27 cellular contexts compared by ENCODE assay signal in the genomic region with DNA sequence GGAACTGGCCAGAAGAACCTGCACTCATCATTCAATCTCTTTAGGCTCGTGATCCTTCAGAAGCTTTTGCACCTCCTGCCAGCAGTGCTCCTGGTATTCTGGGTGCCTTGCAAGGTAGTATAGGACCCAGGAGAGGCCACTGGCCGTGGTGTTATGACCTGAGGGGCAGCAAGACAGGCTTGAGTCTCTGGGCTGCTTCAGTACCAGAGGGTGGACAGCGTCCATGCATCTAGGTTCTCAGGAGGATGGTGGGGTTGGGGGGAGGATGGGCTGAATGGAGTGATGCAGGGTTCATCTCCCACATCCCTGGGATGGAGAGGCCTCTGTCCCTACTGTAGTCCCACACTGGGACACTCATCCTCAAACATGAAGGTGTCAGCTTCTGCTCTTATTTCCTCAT. TPM values are rescaled to one million over a fixed set of nuclear protein-coding genes. Genes with fewer than 3 reads are reported as not detected.
DNase-seq lines count a peak whose midpoint lies in the region; ATAC-seq, FAIRE-seq and TF ChIP-seq lines count a peak whose summit lies in the region.
"Had no signal": no experiment of that assay in that cellular context is flagged by ENCODE, and none has a peak within 500 bp of the region (broad histone marks: within the 10 kb centered on the region; RNA-seq: fewer than 3 reads in every experiment).

No MANE protein-coding gene starts in this region.

- ATAC-seq in SK-N-SH treated with all-trans-retinoic acid at 6 μM for 48 hours (no peak), K562 (no peak), HG03520 (IDR thresholded peaks at IDR 0.05; ENCODE audit: unreplicated experiment) (no peak), HG03460 (IDR thresholded peaks at IDR 0.05; ENCODE audit: unreplicated experiment) (no peak)
- ATAC-seq: GM23338 had no signal

- intact Hi-C loops in K562 (cut with micrococcal nuclease), result no loop called here

- WGBS in SK-N-SH (ENCODE audit: low lambda C conversion rate), result no CpG with 5 or more reads among the region's 3 CpGs
- WGBS in K562 (ENCODE audit: insufficient coverage, low coverage, missing lambda C conversion rate), result 2% methylated on average over 3 of the region's 3 CpGs

- in situ Hi-C loops in K562 (cut with MboI), result no loop called here

- no peak overlapping the region for H3K27ac ChIP-seq in SK-N-SH (ENCODE audit: low read depth in 2 of 2, low read length in 1 of 2)
- no peak overlapping the region for H3K27ac ChIP-seq in HEK293 (ENCODE audit: extremely low read depth, low read depth, low read length)
- H3K27ac ChIP-seq in K562 (ENCODE audit: extremely low read depth, low read depth, low read length), result no peak overlapping the region
- H3K27ac ChIP-seq in osteoblast (ENCODE audit: low read depth, low read length), result no peak overlapping the region
- H3K27ac ChIP-seq: 22Rv1; BLaER1 treated with 17β-estradiol and CSF1 and Interleukin-3, amounts not matched to agents 10 nM and 100 nM had no signal

- no peaks in the 10 kb centered on the region for H3K36me3 ChIP-seq in SK-N-SH (replicated peaks in 1 of 2; ENCODE audit: control insufficient read depth in 1 of 2, insufficient read depth in 2 of 2, low read length in 1 of 2)
- no peaks in the 10 kb centered on the region for H3K36me3 ChIP-seq in HEK293 (ENCODE audit: control insufficient read depth in 2 of 2, insufficient read depth in 1 of 2, low read length in 2 of 2)
- H3K36me3 ChIP-seq in K562 (ENCODE audit: control insufficient read depth, insufficient read depth, low read length), result no peaks in the 10 kb centered on the region
- no peaks in the 10 kb centered on the region for H3K36me3 ChIP-seq in osteoblast (ENCODE audit: insufficient read depth, low read length)
- H3K36me3 ChIP-seq: BE2C; BLaER1 treated with 17β-estradiol and CSF1 and Interleukin-3, amounts not matched to agents 10 nM and 100 nM had no signal

- H3K9ac ChIP-seq in SK-N-SH, result no peak overlapping the region
- no peak overlapping the region for H3K9ac ChIP-seq in K562 (ENCODE audit: insufficient read depth in 1 of 2, low read depth in 2 of 2, low read length in 2 of 2)
- H3K9ac ChIP-seq: BLaER1 treated with 17β-estradiol and CSF1 and Interleukin-3, amounts not matched to agents 10 nM and 100 nM had no signal

- H3K4me1 ChIP-seq in SK-N-SH (ENCODE audit: control insufficient read depth in 1 of 2, insufficient read depth in 2 of 2, low read depth in 1 of 2, low read length in 1 of 2) (no peaks in the 10 kb centered on the region), HEK293 (ENCODE audit: control insufficient read depth, insufficient read depth, low read length) (no peaks in the 10 kb centered on the region), K562 (replicated peaks in 1 of 2; ENCODE audit: control insufficient read depth in 2 of 2, insufficient read depth in 2 of 2, low read length in 2 of 2) (no peaks in the 10 kb centered on the region), osteoblast (ENCODE audit: insufficient read depth, low read length) (no peaks in the 10 kb centered on the region)
- H3K4me1 ChIP-seq: BE2C had no signal

- CTCF ChIA-PET in SK-N-SH (lab: Yijun Ruan, JAX) (no interaction called here), HEK293 (lab: Yijun Ruan, JAX) (no interaction called here), K562 (lab: Yijun Ruan, JAX; ENCODE audit: low intra/inter-chr PET ratio) (no interaction called here)

- no peak for FAIRE-seq in K562 (lab: Jason Lieb, UNC)
- FAIRE-seq: A204.1, D721Med, GM12891, GM18507 had no signal

- H3K9me3 ChIP-seq in SK-N-SH (no peaks in the 10 kb centered on the region), HEK293 (ENCODE audit: control insufficient read depth, insufficient read depth, low read depth, low read length) (no peaks in the 10 kb centered on the region; the same call in 1 of the 2 replicates), K562 (replicated peaks; ENCODE audit: control insufficient read depth, insufficient read depth, low read depth, low read length) (no peaks in the 10 kb centered on the region), osteoblast (ENCODE audit: low read depth, low read length) (no peaks in the 10 kb centered on the region)
- H3K9me3 ChIP-seq: BE2C had no signal

- no peaks in the 10 kb centered on the region for H3F3A ChIP-seq in SK-N-SH (replicated peaks; ENCODE audit: insufficient read depth)

- no TSS peak for BruUV-seq in K562 (replicated peaks; lab: Mats Ljungman, UMichigan)

- no peaks in the 10 kb centered on the region for H3K9me1 ChIP-seq in K562 (ENCODE audit: control insufficient read depth, insufficient read depth, low read length)

- DNase-seq in SK-N-SH (no peak), K562 (ENCODE audit: extremely low read depth in 1 of 4, low spot score in 3 of 4) (no peak), osteoblast (ENCODE audit: insufficient read length, low spot score, missing footprints) (peak; percentile 39), hypothalamus (lab: John Stamatoyannopoulos, UW) (no peak)
- DNase-seq: ACHN; AML-193; BE2C; CD4-positive, alpha-beta T cell; CD8-positive, alpha-beta memory T cell; DMS 273 treated with DMSO at 0.1 percent for 48 hours; DMS79; EL; GDM1; H9 had no signal

- H3K27me3 ChIP-seq in SK-N-SH (ENCODE audit: insufficient read depth), result peaks cover 5% of the 10 kb centered on the region; the same call in 1 of the 2 replicates
- no peaks in the 10 kb centered on the region; a peak in 1 of 5 replicates for H3K27me3 ChIP-seq in K562 (ENCODE audit: control insufficient read depth in 2 of 2, insufficient read depth in 2 of 2, low read length in 2 of 2)
- no peaks in the 10 kb centered on the region for H3K27me3 ChIP-seq in osteoblast (ENCODE audit: insufficient read depth, low read length)
- H3K27me3 ChIP-seq: BE2C; BLaER1 treated with 17β-estradiol and CSF1 and Interleukin-3, amounts not matched to agents 10 nM and 100 nM had no signal

- H3K4me3 ChIP-seq in SK-N-SH (ENCODE audit: low read depth in 2 of 2, low read length in 1 of 2) (no peak overlapping the region), HEK293 (ENCODE audit: low read depth, low read length) (no peak overlapping the region), K562 (no peak overlapping the region), osteoblast (ENCODE audit: insufficient read depth, low read length) (no peak overlapping the region)
- H3K4me3 ChIP-seq: BLaER1 treated with 17β-estradiol and CSF1 and Interleukin-3, amounts not matched to agents 10 nM and 100 nM; GM23338 had no signal

- TF ChIP-seq EP300 in SK-N-SH (IDR thresholded peaks at IDR 0.05; ENCODE audit: borderline replicate concordance in 1 of 2, low read depth in 1 of 2, low read length in 1 of 2) (no peak), K562 (IDR thresholded peaks at IDR 0.05; ENCODE audit: low read length) (no peak)

- no peak overlapping the region for H2AFZ ChIP-seq in SK-N-SH (ENCODE audit: low read depth)
- H2AFZ ChIP-seq in K562 (ENCODE audit: low read depth, low read length), result no peak overlapping the region
- H2AFZ ChIP-seq in osteoblast (ENCODE audit: low read length), result no peak overlapping the region
- H2AFZ ChIP-seq: GM23338 had no signal

- POLR2A ChIA-PET in SK-N-SH (lab: Yijun Ruan, JAX) (no interaction called here), HEK293 (lab: Yijun Ruan, JAX) (no interaction called here), K562 (lab: Yijun Ruan, JAX) (no interaction called here)

- TF ChIP-seq RAD21 in SK-N-SH (IDR thresholded peaks at IDR 0.05; ENCODE audit: low read length), result no peak
- TF ChIP-seq RAD21 in K562 (CRISPR knock-in tag; conservative IDR thresholded peaks at IDR 0.05 in 1 of 2, IDR thresholded peaks at IDR 0.05 in 1 of 2), result no peak

- H3K4me2 ChIP-seq in SK-N-SH (no peak overlapping the region), K562 (ENCODE audit: insufficient read depth, low read length) (no peak overlapping the region), osteoblast (ENCODE audit: insufficient read depth, low read length) (no peak overlapping the region)
- H3K4me2 ChIP-seq: GM23338 had no signal

- no peaks in the 10 kb centered on the region; the same call in 1 of the 2 replicates for H3K79me2 ChIP-seq in SK-N-SH (ENCODE audit: insufficient read depth)
- no peaks in the 10 kb centered on the region for H3K79me2 ChIP-seq in K562 (ENCODE audit: control insufficient read depth, insufficient read depth, low read length)
- H3K79me2 ChIP-seq in osteoblast (ENCODE audit: insufficient read depth, low read length), result no peaks in the 10 kb centered on the region

- no peaks in the 10 kb centered on the region for H4K20me1 ChIP-seq in SK-N-SH (ENCODE audit: insufficient read depth)
- H4K20me1 ChIP-seq in K562 (replicated peaks; ENCODE audit: control insufficient read depth, insufficient read depth, low read length), result no peaks in the 10 kb centered on the region
- H4K20me1 ChIP-seq in osteoblast (ENCODE audit: insufficient read depth, low read length), result no peaks in the 10 kb centered on the region
- H4K20me1 ChIP-seq: BLaER1 treated with 17β-estradiol and CSF1 and Interleukin-3, amounts not matched to agents 10 nM and 100 nM had no signal

- TF ChIP-seq CTCF in SK-N-SH (IDR thresholded peaks at IDR 0.05), result no peak
- TF ChIP-seq CTCF in HEK293 (tag by site-specific recombination; IDR thresholded peaks at IDR 0.05), result no peak
- TF ChIP-seq CTCF in K562 (IDR thresholded peaks at IDR 0.05 in 2 of 3, conservative IDR thresholded peaks at IDR 0.05 in 1 of 3; ENCODE audit: insufficient read depth in 2 of 3, low read depth in 1 of 3, low read length in 3 of 3), result no peak
- no peak for TF ChIP-seq CTCF in osteoblast (IDR thresholded peaks at IDR 0.05; ENCODE audit: extremely low read depth, low read depth, low read length)

- no peaks in the 10 kb centered on the region for H3K9me2 ChIP-seq in SK-N-SH

- TF ChIP-seq POLR2A in K562 (conservative IDR thresholded peaks at IDR 0.05), result no peak

RNA-seq across cellular contexts. Expression of a gene that starts 41.1 kb away (rescaled TPM):
- not detected in 2 replicates for polyA plus RNA-seq in SK-N-SH (2012; rRNA removed)
- not detected in 2 replicates for polyA plus RNA-seq in SK-N-SH (2012; cell fraction: cytosol; rRNA removed)
- not detected in 2 replicates for polyA plus RNA-seq in SK-N-SH (2012; cell fraction: nucleus; rRNA removed)
- total RNA-seq in K562 (2011; cell fraction: chromatin; rRNA removed; ENCODE audit: low replicate concordance), result not detected in 2 replicates
- total RNA-seq in K562 (2011; cell fraction: nucleolus; rRNA removed), result not detected in 2 replicates
- not detected in 2 replicates for total RNA-seq in K562 (2011; cell fraction: nucleoplasm; rRNA removed)
- total RNA-seq in K562 (2014; rRNA removed), result not detected in 2 replicates
- not detected in 2 replicates for total RNA-seq in K562 (2014; rRNA removed; fragmentation: Illumina TruSeq; extraction: Trizol)
- total RNA-seq in K562 (2015; rRNA removed; fragmentation: Illumina TruSeq; extraction: Trizol), result not detected in 2 replicates
- not detected in 2 replicates for total RNA-seq in K562 (2021)
- not detected in 2 replicates for polyA plus RNA-seq in K562 (2011; rRNA removed)
- not detected in 2 replicates for polyA plus RNA-seq in K562 (2011; cell fraction: cytosol; rRNA removed)
- not detected in 2 replicates for polyA plus RNA-seq in K562 (2011; cell fraction: nucleus; rRNA removed)
- polyA plus RNA-seq in K562 (2012), result not detected in 2 replicates
- not detected in 2 replicates for polyA plus RNA-seq in K562 (2014; fragmentation: Illumina TruSeq; extraction: Trizol)
- not detected for polyA plus RNA-seq in K562 (2014; fragmentation: Nextera tagmentation; extraction: Ambion mirVana)
- polyA plus RNA-seq in K562 (2014; rRNA removed), result not detected in 2 replicates
- polyA minus RNA-seq in K562 (2011; rRNA and poly(A)+ RNA removed), result not detected in 2 replicates
- not detected in 2 replicates for polyA minus RNA-seq in K562 (2011; cell fraction: cytosol; rRNA and poly(A)+ RNA removed)
- not detected in 2 replicates for polyA minus RNA-seq in K562 (2011; cell fraction: nucleus; rRNA and poly(A)+ RNA removed)
- not detected in 2 replicates for total RNA-seq in osteoblast
- total RNA-seq: CD4-positive, alpha-beta T cell; CD8-positive, alpha-beta memory T cell; GM23338; H4; H9 had no signal
- polyA plus RNA-seq: CD14-positive monocyte; CD8-positive, alpha-beta memory T cell; GM23338 had no signal

RNA-seq across cellular contexts. Expression of a gene that starts 55.6 kb away (rescaled TPM):
- polyA plus RNA-seq in SK-N-SH (2012; rRNA removed) (0.23 and 0.31 TPM in 2 replicates), K562 (2011; rRNA removed) (0.03 TPM in 1 of 2 replicates, not detected in the other), K562 (2014; fragmentation: Illumina TruSeq; extraction: Trizol) (not detected in 2 replicates), K562 (2014; fragmentation: Nextera tagmentation; extraction: Ambion mirVana) (not detected), K562 (2014; rRNA removed) (not detected in 2 replicates)
- 0.14 and 0.17 TPM in 2 replicates for polyA plus RNA-seq in SK-N-SH (2012; cell fraction: cytosol; rRNA removed)
- polyA plus RNA-seq in SK-N-SH (2012; cell fraction: nucleus; rRNA removed), result 0.69 and 0.96 TPM in 2 replicates
- not detected in 2 replicates for total RNA-seq in K562 (2011; cell fraction: chromatin; rRNA removed; ENCODE audit: low replicate concordance)
- total RNA-seq in K562 (2011; cell fraction: nucleolus; rRNA removed), result not detected in 2 replicates
- not detected in 2 replicates for total RNA-seq in K562 (2011; cell fraction: nucleoplasm; rRNA removed)
- total RNA-seq in K562 (2014; rRNA removed) (not detected in 2 replicates), K562 (2014; rRNA removed; fragmentation: Illumina TruSeq; extraction: Trizol) (not detected in 2 replicates), K562 (2015; rRNA removed; fragmentation: Illumina TruSeq; extraction: Trizol) (not detected in 2 replicates), K562 (2021) (not detected in 2 replicates), osteoblast (not detected in 2 replicates)
- polyA plus RNA-seq in K562 (2011; cell fraction: cytosol; rRNA removed), result not detected in 2 replicates
- polyA plus RNA-seq in K562 (2011; cell fraction: nucleus; rRNA removed), result not detected in 2 replicates
- polyA plus RNA-seq in K562 (2012), result 0.03 TPM in 1 of 2 replicates, not detected in the other
- not detected in 2 replicates for polyA minus RNA-seq in K562 (2011; rRNA and poly(A)+ RNA removed)
- polyA minus RNA-seq in K562 (2011; cell fraction: cytosol; rRNA and poly(A)+ RNA removed), result not detected in 2 replicates
- polyA minus RNA-seq in K562 (2011; cell fraction: nucleus; rRNA and poly(A)+ RNA removed), result not detected in 2 replicates
- total RNA-seq: CD4-positive, alpha-beta T cell; CD8-positive, alpha-beta memory T cell; GM23338; H9 had no signal
- polyA plus RNA-seq: CD14-positive monocyte; CD8-positive, alpha-beta memory T cell; GM23338 had no signal
